ENCODE assay signal across 30 cellular contexts in the genomic region with DNA sequence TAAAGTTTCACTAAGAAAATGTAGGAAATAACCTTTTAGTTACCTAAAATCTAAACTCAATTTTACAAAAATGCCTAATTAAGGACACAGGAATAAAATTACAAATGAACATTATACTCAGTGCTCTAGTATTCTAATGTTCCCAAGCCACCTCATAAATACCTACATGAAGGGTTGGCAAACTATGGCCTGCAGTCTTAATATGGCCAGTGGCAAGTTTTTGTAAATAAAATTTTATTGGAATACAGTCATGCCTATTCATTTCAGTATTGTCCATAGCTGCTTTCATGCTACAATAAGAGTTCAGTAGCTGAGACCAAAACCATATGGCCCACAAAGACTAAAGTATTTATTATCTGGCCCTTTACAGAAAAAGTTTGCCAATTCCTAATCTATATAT.
"Had no signal": no experiment of that assay in that cellular context is flagged by ENCODE, and none has a peak within 500 bp of the region (broad histone marks: within the 10 kb centered on the region; RNA-seq: fewer than 3 reads in every experiment).

No MANE protein-coding gene starts in this region.

- DNase-seq: activated CD4-positive, alpha-beta memory T cell treated with anti-CD3 and anti-CD28 coated beads, Interleukin-2, amount 10 ng/mL, durations not matched to agents 7 days and 5 days; activated CD4-positive, alpha-beta T cell treated with anti-CD3 and anti-CD28 coated beads for 1 hour; activated CD4-positive, alpha-beta T cell treated with anti-CD3 and anti-CD28 coated beads for 48 hours; activated CD4-positive, CD25-positive, alpha-beta regulatory T cell; activated CD8-positive, alpha-beta memory T cell treated with anti-CD3 and anti-CD28 coated beads for 24 hours; activated CD8-positive, alpha-beta memory T cell treated with anti-CD3 and anti-CD28 coated beads, Interleukin-2, amount 10 ng/mL, durations not matched to agents 7 days and 5 days; activated CD8-positive, alpha-beta memory T cell treated with anti-CD3 and anti-CD28 coated beads, Interleukin-2, amount 50 U/mL, for 48 hours; activated effector memory CD4-positive, alpha-beta T cell treated with Interleukin-2 at 50 U/mL for 16 hours; activated naive CD4-positive, alpha-beta T cell treated with anti-CD3 and anti-CD28 coated beads, Interleukin-2, amount 10 ng/mL, durations not matched to agents 7 days and 5 days; activated naive CD8-positive, alpha-beta T cell treated with anti-CD3 and anti-CD28 coated beads, Interleukin-2, amount 50 U/mL, for 24 hours; activated T-cell treated with anti-CD3 and anti-CD28 coated beads, Interleukin-2, amount 50 U/mL, for 48 hours; anterior cingulate cortex; caudate nucleus; cerebellar nuclear complex; Kasumi-1; NCI-H1092 treated with DMSO at 0.1 percent for 48 hours; NCI-H1417; NCI-H146; NCI-H187 treated with DMSO at 0.1 percent for 48 hours; NCI-H2081; NCI-H345; NCI-H524 treated with DMSO at 0.1 percent for 48 hours; PC-9; SIG-M5; T-cell; T-helper 2 cell; T-helper 9 cell had no signal

- H3K27ac ChIP-seq: PC-9, RWPE1, VCaP had no signal

- FAIRE-seq: bronchial epithelial cell had no signal

- H3K4me3 ChIP-seq: PC-9 had no signal
